In the genomic region with DNA sequence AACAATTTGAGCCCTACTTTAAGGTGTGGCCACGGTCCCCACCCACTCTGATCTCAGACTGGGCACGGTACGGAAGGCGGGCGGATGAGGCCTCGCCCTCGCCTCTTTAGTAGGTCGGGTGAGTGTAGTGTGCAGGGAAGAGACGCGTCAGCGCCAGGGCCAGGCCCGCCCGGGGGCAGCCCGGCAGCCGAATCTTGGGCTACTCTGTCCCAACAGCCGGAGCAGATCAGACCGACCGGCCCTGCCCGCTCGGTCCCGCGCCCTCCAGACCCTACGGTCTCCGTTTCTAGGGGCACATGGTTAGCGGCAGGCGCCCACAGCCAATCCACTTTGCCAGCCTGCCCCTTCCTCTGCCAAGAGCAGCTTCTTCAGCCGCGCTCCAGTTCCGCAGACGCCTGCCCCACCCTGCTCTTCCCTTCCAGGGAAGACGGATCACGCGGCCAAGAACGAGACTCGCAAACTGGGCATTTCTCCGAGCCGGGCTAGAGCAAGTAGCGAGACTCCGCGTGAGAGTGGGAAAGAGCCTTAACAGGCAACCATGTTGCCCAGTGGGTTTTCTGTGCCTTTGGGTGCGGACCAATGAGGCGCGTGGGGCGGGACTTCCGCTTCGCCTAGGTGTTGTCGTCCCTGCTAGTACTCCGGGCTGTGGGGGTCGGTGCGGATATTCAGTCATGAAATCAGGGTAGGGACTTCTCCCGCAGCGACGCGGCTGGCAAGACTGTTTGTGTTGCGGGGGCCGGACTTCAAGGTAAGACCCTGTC, we compare ENCODE assay signal across 8 cellular contexts. TPM values are rescaled to one million over a fixed set of nuclear protein-coding genes. Genes with fewer than 3 reads are reported as not detected.
A peak's percentile ranks its signal among the peaks of the same experiment; 100 is the strongest.
DNase-seq lines count a peak whose midpoint lies in the region; ATAC-seq and TF ChIP-seq lines count a peak whose summit lies in the region.

TSS of gene RNF13 (plus strand) at position 610 of the 761 bp plus-strand sequence. CDS start 32,812 bp downstream, outside the sequence.

- H3K27me3 Mint-ChIP-seq in activated CD4-positive, alpha-beta T cell treated with anti-CD3 and anti-CD28 coated beads, Interleukin-2, amount 10 ng/mL, durations not matched to agents 24 days and 14 days = peaks cover 11% of the 10 kb centered on the region

- H3K27ac Mint-ChIP-seq in activated CD4-positive, alpha-beta T cell treated with anti-CD3 and anti-CD28 coated beads, Interleukin-2, amount 10 ng/mL, durations not matched to agents 24 days and 14 days = peak within 1 kb of the TSS; percentile 100

- H3K9me3 ChIP-seq in colonic mucosa = no peaks in the 10 kb centered on the region

- H3K27me3 ChIP-seq in colonic mucosa (no peaks in the 10 kb centered on the region), layer of hippocampus (ENCODE audit: control insufficient read depth, insufficient read depth, low read length) (no peaks in the 10 kb centered on the region)

- H3K27ac ChIP-seq in colonic mucosa (peak within 1 kb of the TSS; percentile 97), layer of hippocampus (ENCODE audit: low read depth, low read length) (peak within 1 kb of the TSS; percentile 98)

- ATAC-seq in GM19351 (IDR thresholded peaks at IDR 0.05; ENCODE audit: unreplicated experiment) = peak; percentile 87
- peak; percentile 90 for ATAC-seq in HG03520 (IDR thresholded peaks at IDR 0.05; ENCODE audit: unreplicated experiment)

- peaks cover 4% of the 10 kb centered on the region for H3K4me1 ChIP-seq in colonic mucosa

- H3K9me3 Mint-ChIP-seq in activated CD4-positive, alpha-beta T cell treated with anti-CD3 and anti-CD28 coated beads, Interleukin-2, amount 10 ng/mL, durations not matched to agents 24 days and 14 days = no peaks in the 10 kb centered on the region

- H3K9ac ChIP-seq in colonic mucosa (ENCODE audit: low read depth in 2 of 2, low read length in 2 of 2) = peak within 1 kb of the TSS; percentile 92

- intact Hi-C loops in activated CD4-positive, alpha-beta T cell treated with anti-CD3 and anti-CD28 coated beads, Interleukin-2, amount 10 ng/mL, durations not matched to agents 24 days and 14 days (cut with micrococcal nuclease) = loop anchor here (1.0 to 10.0 kb wide), 7 partner anchors 60 to 1275 kb away; partner anchors contain the start of genes COMMD2, HPS3, MED12L and PFN2
- intact Hi-C loops in colonic mucosa (cut with DNase I) = no loop called here

- TF ChIP-seq CTCF in colonic mucosa (IDR thresholded peaks at IDR 0.05) = no peak

- H3K4me3 Mint-ChIP-seq in activated CD4-positive, alpha-beta T cell treated with anti-CD3 and anti-CD28 coated beads, Interleukin-2, amount 10 ng/mL, durations not matched to agents 24 days and 14 days = peak within 1 kb of the TSS; percentile 97

- no peaks in the 10 kb centered on the region for H3K36me3 ChIP-seq in colonic mucosa

- H3K4me1 Mint-ChIP-seq in activated CD4-positive, alpha-beta T cell treated with anti-CD3 and anti-CD28 coated beads, Interleukin-2, amount 10 ng/mL, durations not matched to agents 24 days and 14 days = peaks cover 44% of the 10 kb centered on the region

- H3K36me3 Mint-ChIP-seq in activated CD4-positive, alpha-beta T cell treated with anti-CD3 and anti-CD28 coated beads, Interleukin-2, amount 10 ng/mL, durations not matched to agents 24 days and 14 days (ENCODE audit: low read depth) = peaks cover 17% of the 10 kb centered on the region

- H3K4me3 ChIP-seq in colonic mucosa = peak within 1 kb of the TSS; percentile 75

- DNase-seq in C1 segment of cervical spinal cord (lab: John Stamatoyannopoulos, UW) (peak; percentile 76 to 98 (median 96)), NCI-H526 treated with DMSO at 0.1 percent for 48 hours (lab: John Stamatoyannopoulos, UW) (peak; percentile 94), colonic mucosa (peak; percentile 98)
- DNase-seq in activated CD4-positive, alpha-beta T cell treated with anti-CD3 and anti-CD28 coated beads, Interleukin-2, amount 10 ng/mL, durations not matched to agents 24 days and 14 days = peak; percentile 98
- peak; percentile 82 to 93 (median 85) for DNase-seq in stimulated activated CD4-positive, alpha-beta T cell treated with anti-CD3 and anti-CD28 coated beads, Interleukin-1b, Interleukin-23, amount 100 ng/mL, for 24 hours (ENCODE audit: low read depth in 4 of 4, low spot score in 1 of 4)

RNA-seq across cellular contexts. Expression of gene RNF13, which starts in this region (rescaled TPM):
- total RNA-seq in activated CD4-positive, alpha-beta T cell treated with anti-CD3 and anti-CD28 coated beads, Interleukin-2, amount 10 ng/mL, durations not matched to agents 24 days and 14 days = 31.6 and 36.7 TPM in 2 replicates
- total RNA-seq in colonic mucosa = 10 to 100 TPM; 41.3 to 49.1 TPM

Comparison
In these comparisons a context has a peak if more than half of its experiments do, and no peak if none do; other contexts are left out.
1. Peak in every context shown above with its lines: DNase-seq, ATAC-seq, H3K4me3 ChIP-seq and H3K27ac ChIP-seq.